1 cellular context compared by ENCODE assay signal in genomic region chr6:37176268-37177082, GRCh38.
TF ChIP-seq lines count a peak whose summit lies in the region.

No MANE protein-coding gene starts in this region.

TF ChIP-seq in K562, 482 proteins besides CTCF, POLR2A, EP300 and RAD21 (continued from another document and continues in another):
- TF ChIP-seq ZBTB33 (CRISPR knock-in tag; IDR thresholded peaks at IDR 0.05) (peak; percentile 57), NR2F6 (CRISPR knock-in tag; IDR thresholded peaks at IDR 0.05) (0 out of 2 replicates have a peak, but pooled peaks have one; percentile 16), TSC22D4 (tag; IDR thresholded peaks at IDR 0.05) (no peak), CTBP1 (IDR thresholded peaks at IDR 0.05; ENCODE audit: borderline replicate concordance) (no peak; the same call in 1 of the 2 replicates), HNRNPLL (IDR thresholded peaks at IDR 0.05; ENCODE audit: low read depth, low read length, poor library complexity, severe bottlenecking) (peak; percentile 33), SOX6 (IDR thresholded peaks at IDR 0.05) (peak; percentile 61; the same call in 1 of the 2 replicates), NRF1 (conservative IDR thresholded peaks at IDR 0.05 in 1 of 2, IDR thresholded peaks at IDR 0.05 in 1 of 2) (peak; percentile 40 to 64; a peak in 3 of 4 replicates), ZEB2 (IDR thresholded peaks at IDR 0.05) (peak; percentile 73), TCF7L2 (IDR thresholded peaks at IDR 0.05; ENCODE audit: low read depth, low read length) (no peak), TAL1 (IDR thresholded peaks at IDR 0.05) (no peak), CXXC5 (CRISPR knock-in tag; IDR thresholded peaks at IDR 0.05) (peak; percentile 70), ZNF384 (IDR thresholded peaks at IDR 0.05; ENCODE audit: low read depth, low read length) (peak; percentile 91), MEIS2 (IDR thresholded peaks at IDR 0.05; ENCODE audit: partially characterized antibody) (peak; percentile 47), MTF1 (CRISPR knock-in tag; IDR thresholded peaks at IDR 0.05; ENCODE audit: borderline replicate concordance) (no peak), SMAD1 (IDR thresholded peaks at IDR 0.05; ENCODE audit: low read depth, low read length, partially characterized antibody) (peak; percentile 28), CAMTA2 (CRISPR knock-in tag; conservative IDR thresholded peaks at IDR 0.05) (peak; percentile 90; the same call in 1 of the 2 replicates), CREB1 (IDR thresholded peaks at IDR 0.05) (no peak), CREB1 (CRISPR knock-in tag; IDR thresholded peaks at IDR 0.05) (no peak), CREB5 (CRISPR knock-in tag; IDR thresholded peaks at IDR 0.05) (peak; percentile 81), ZNF609 (CRISPR knock-in tag; IDR thresholded peaks at IDR 0.05; ENCODE audit: borderline replicate concordance) (0 out of 2 replicates have a peak, but pooled peaks have one; percentile 77), KDM5B (IDR thresholded peaks at IDR 0.05; ENCODE audit: insufficient replicate concordance, low read depth, low read length) (peak; percentile 72), TAF15 (IDR thresholded peaks at IDR 0.05; ENCODE audit: low read depth, low read length) (0 out of 2 replicates have a peak, but pooled peaks have one; percentile 42), E2F3 (CRISPR knock-in tag; IDR thresholded peaks at IDR 0.05) (no peak), NELFE (IDR thresholded peaks at IDR 0.05; ENCODE audit: insufficient read depth, insufficient read length) (no peak), ZNF586 (CRISPR knock-in tag; conservative IDR thresholded peaks at IDR 0.05) (peak; percentile 41; the same call in 1 of the 2 replicates), ZNF79 (CRISPR knock-in tag; IDR thresholded peaks at IDR 0.05; ENCODE audit: low read depth) (0 out of 2 replicates have a peak, but pooled peaks have one; percentile 6), PBX2 (CRISPR knock-in tag; IDR thresholded peaks at IDR 0.05; ENCODE audit: low read depth) (no peak), PBX2 (tag; conservative IDR thresholded peaks at IDR 0.05; ENCODE audit: low read depth) (0 out of 2 replicates have a peak, but pooled peaks have one; percentile 34), TBL1XR1 (IDR thresholded peaks at IDR 0.05; ENCODE audit: low read length in 2 of 2) (no peak), ZNF507 (tag; conservative IDR thresholded peaks at IDR 0.05) (no peak), ZNF696 (CRISPR knock-in tag; conservative IDR thresholded peaks at IDR 0.05) (peak; percentile 54; the same call in 1 of the 2 replicates), PRDM10 (IDR thresholded peaks at IDR 0.05; ENCODE audit: partially characterized antibody) (no peak), CREM (IDR thresholded peaks at IDR 0.05; ENCODE audit: low read depth) (0 out of 2 replicates have a peak, but pooled peaks have one; percentile 5), POU5F1 (IDR thresholded peaks at IDR 0.05; ENCODE audit: borderline replicate concordance, low read depth, low read length, partially characterized antibody) (no peak), TAF1 (IDR thresholded peaks at IDR 0.05; ENCODE audit: control insufficient read depth, extremely low read depth, insufficient read depth, low read length, severe bottlenecking) (no peak), ILF3 (IDR thresholded peaks at IDR 0.05; ENCODE audit: borderline replicate concordance) (no peak), ZNF644 (tag; IDR thresholded peaks at IDR 0.05; ENCODE audit: low read depth) (0 out of 2 replicates have a peak, but pooled peaks have one; percentile 43), SMAD4 (CRISPR knock-in tag; conservative IDR thresholded peaks at IDR 0.05) (peak; percentile 83; the same call in 1 of the 2 replicates), HEY1 (CRISPR knock-in tag; IDR thresholded peaks at IDR 0.05; ENCODE audit: borderline replicate concordance) (0 out of 2 replicates have a peak, but pooled peaks have one; percentile 19), ETV6 (IDR thresholded peaks at IDR 0.05; ENCODE audit: borderline replicate concordance in 1 of 2, low read depth in 2 of 2, low read length in 1 of 2) (peak in 1 of 2 experiments; percentile 26; a peak in 1 of 4 replicates), ETV6 (CRISPR knock-in tag; IDR thresholded peaks at IDR 0.05; ENCODE audit: borderline replicate concordance) (no peak), GATAD2B (IDR thresholded peaks at IDR 0.05; ENCODE audit: borderline replicate concordance) (no peak), LARP7 (IDR thresholded peaks at IDR 0.05) (peak; percentile 72; the same call in 1 of the 2 replicates), GTF2E2 (tag; IDR thresholded peaks at IDR 0.05) (0 out of 2 replicates have a peak, but pooled peaks have one; percentile 9), REST (CRISPR knock-in tag; IDR thresholded peaks at IDR 0.05; ENCODE audit: low read depth) (peak; percentile 75; the same call in 1 of the 2 replicates), POLR2AphosphoS2 (IDR thresholded peaks at IDR 0.05; ENCODE audit: low read length) (peak; percentile 99)
